ENCODE assay signal across 9 cellular contexts in the genomic region with DNA sequence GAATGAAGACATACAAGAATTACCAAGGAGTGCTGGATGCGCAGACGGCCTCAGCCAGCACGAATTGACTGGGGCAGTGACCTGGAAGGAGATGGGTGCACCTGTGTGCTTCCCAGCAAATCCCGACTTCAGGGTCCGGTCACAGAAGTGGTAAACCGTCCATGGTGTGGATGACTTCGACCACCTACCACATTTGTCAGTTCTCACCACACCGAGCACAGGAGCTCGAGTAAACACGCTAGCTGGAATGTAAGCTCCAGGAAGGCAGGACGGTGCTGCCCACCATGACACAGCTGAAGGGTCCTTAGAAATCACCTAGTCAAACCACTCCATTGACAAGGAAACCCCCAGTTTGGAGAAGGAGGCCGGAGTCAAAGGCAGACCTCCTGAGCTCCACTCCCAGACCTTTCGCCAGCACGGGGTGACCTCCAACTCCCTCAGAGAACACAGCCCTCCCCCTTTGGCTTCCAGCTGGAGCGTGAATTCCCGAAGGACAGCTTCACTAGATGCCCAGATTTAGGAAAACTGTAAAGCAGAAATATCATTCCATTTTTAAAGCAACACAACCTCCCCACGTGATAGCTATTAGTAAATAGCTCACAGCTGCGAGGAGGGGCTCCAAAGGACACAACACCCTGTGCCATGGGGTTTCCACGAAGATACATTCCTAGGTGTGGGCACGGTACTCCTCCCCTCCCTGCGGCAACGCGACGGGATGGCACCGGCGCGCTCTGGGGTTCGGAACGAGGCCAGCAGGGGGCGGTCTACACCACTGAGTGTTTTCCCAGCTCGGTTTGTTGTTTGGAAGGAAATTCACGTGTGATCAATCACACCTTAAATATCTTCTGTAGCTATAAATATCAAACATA. TPM values are rescaled to one million over a fixed set of nuclear protein-coding genes. Genes with fewer than 3 reads are reported as not detected.
A peak's percentile ranks its signal among the peaks of the same experiment; 100 is the strongest.
DNase-seq lines count a peak whose midpoint lies in the region; ATAC-seq and TF ChIP-seq lines count a peak whose summit lies in the region.
"Had no signal": no experiment of that assay in that cellular context is flagged by ENCODE, and none has a peak within 500 bp of the region (broad histone marks: within the 10 kb centered on the region; RNA-seq: fewer than 3 reads in every experiment).

No MANE protein-coding gene starts in this region.

- H3K27me3 ChIP-seq in neutrophil: peaks cover 66% of the 10 kb centered on the region
- peaks cover 6% of the 10 kb centered on the region for H3K27me3 ChIP-seq in upper lobe of right lung
- H3K27me3 ChIP-seq: BLaER1 treated with 17β-estradiol and CSF1 and Interleukin-3, amounts not matched to agents 10 nM and 100 nM had no signal

- H3K27ac ChIP-seq in neutrophil (no peak overlapping the region), upper lobe of right lung (no peak overlapping the region)
- H3K27ac ChIP-seq: BLaER1 treated with 17β-estradiol and CSF1 and Interleukin-3, amounts not matched to agents 10 nM and 100 nM had no signal

- H3K36me3 ChIP-seq in neutrophil (no peaks in the 10 kb centered on the region), upper lobe of right lung (no peaks in the 10 kb centered on the region)
- H3K36me3 ChIP-seq: BLaER1 treated with 17β-estradiol and CSF1 and Interleukin-3, amounts not matched to agents 10 nM and 100 nM had no signal

- peak; percentile 26 for TF ChIP-seq CTCF in neutrophil (IDR thresholded peaks at IDR 0.05)
- TF ChIP-seq CTCF in upper lobe of right lung (IDR thresholded peaks at IDR 0.05): peak; percentile 77

- no peak overlapping the region for H3K4me3 ChIP-seq in neutrophil (ENCODE audit: low read depth in 1 of 2, low read length in 1 of 2)
- no peak overlapping the region for H3K4me3 ChIP-seq in upper lobe of right lung
- H3K4me3 ChIP-seq: BLaER1 treated with 17β-estradiol and CSF1 and Interleukin-3, amounts not matched to agents 10 nM and 100 nM had no signal

- intact Hi-C loops in upper lobe of right lung (cut with DNase I): no loop called here

- H3K9me3 ChIP-seq in neutrophil (no peaks in the 10 kb centered on the region), upper lobe of right lung (no peaks in the 10 kb centered on the region)

- DNase-seq in NCI-H1694 (lab: John Stamatoyannopoulos, UW) (peak; percentile 4), NCI-H1694 treated with DMSO at 0.1 percent for 48 hours (lab: John Stamatoyannopoulos, UW) (no peak), NCI-H2227 (lab: John Stamatoyannopoulos, UW; ENCODE audit: unreplicated experiment) (peak; percentile 77), activated T-cell treated with anti-CD3 and anti-CD28 coated beads for 48 hours (ENCODE audit: low read depth) (peak; percentile 52), foreskin melanocyte (peak; percentile 18), upper lobe of right lung (peak; percentile 81)

- no peaks in the 10 kb centered on the region for H3K4me1 ChIP-seq in neutrophil (ENCODE audit: control insufficient read depth in 1 of 2, insufficient read depth in 1 of 2, low read depth in 1 of 2, low read length in 1 of 2)
- H3K4me1 ChIP-seq in upper lobe of right lung: no peaks in the 10 kb centered on the region
- H3K4me1 ChIP-seq: BLaER1 treated with 17β-estradiol and CSF1 and Interleukin-3, amounts not matched to agents 10 nM and 100 nM had no signal

- ATAC-seq in upper lobe of right lung: peak; percentile 80
- no peak for ATAC-seq in HG03175 (IDR thresholded peaks at IDR 0.05; ENCODE audit: unreplicated experiment)

RNA-seq across cellular contexts. Expression of a gene that starts 34.1 kb away (rescaled TPM):
- 4.3 TPM for total RNA-seq in upper lobe of right lung

RNA-seq across cellular contexts. Expression of a gene that starts 45.6 kb away (rescaled TPM):
- total RNA-seq in upper lobe of right lung: not detected
